ENCODE assay signal across 17 cellular contexts in the genomic region with DNA sequence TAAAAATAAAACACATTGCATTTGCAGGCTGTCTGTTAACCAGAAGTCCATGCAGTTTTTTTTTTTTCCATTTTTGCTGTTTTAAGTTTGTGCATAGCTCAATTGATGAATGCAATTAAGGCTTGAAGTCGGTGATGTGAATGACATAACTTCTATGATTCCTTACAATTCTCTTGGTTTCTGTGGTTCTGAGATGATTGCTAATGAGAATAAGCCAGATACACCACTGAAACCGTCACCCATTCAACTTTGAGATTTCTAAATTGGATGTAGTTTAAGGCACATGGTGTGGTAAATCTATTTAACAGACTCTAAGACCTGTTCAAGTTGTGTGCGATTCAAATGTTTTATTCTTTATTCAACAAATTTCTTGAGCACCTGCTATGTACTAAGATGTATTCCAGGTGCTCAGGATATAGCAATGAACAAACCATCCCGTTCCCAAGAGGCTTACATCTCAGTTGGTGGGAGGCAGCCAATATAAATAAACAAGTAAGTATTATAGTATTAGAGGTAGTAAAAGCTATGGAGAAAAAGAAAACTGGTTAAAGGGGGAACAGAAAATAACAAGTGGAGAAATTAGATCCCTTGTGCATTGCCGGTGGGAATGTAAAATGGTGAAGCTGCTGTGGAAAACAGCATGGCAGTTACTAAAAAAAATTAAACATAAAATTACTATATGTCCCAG.
"Had no signal": no experiment of that assay in that cellular context is flagged by ENCODE, and none has a peak within 500 bp of the region (broad histone marks: within the 10 kb centered on the region; RNA-seq: fewer than 3 reads in every experiment).

No MANE protein-coding gene starts in this region.

- H3K9me3 ChIP-seq: ascending aorta, breast epithelium, mucosa of descending colon, tibial artery had no signal

- H3K27ac ChIP-seq: ascending aorta, breast epithelium had no signal

- H3K9me3 Mint-ChIP-seq: immature natural killer cell; natural killer cell; T-helper 2 cell treated with Interferon-gamma antibody and Interleukin-4, amounts not matched to agents 5 μg/mL and 100 μg/mL, for 36 hours had no signal

- H3K36me3 ChIP-seq: breast epithelium had no signal

- ATAC-seq: mucosa of descending colon, natural killer cell had no signal

- H3K27ac Mint-ChIP-seq: T-helper 2 cell treated with Interferon-gamma antibody and Interleukin-4, amounts not matched to agents 5 μg/mL and 100 μg/mL, for 36 hours had no signal

- DNase-seq: activated effector memory CD4-positive, alpha-beta T cell treated with anti-CD3 and anti-CD28 coated beads, Interleukin-2, amount 50 U/mL, for 16 hours; activated T-cell treated with anti-CD3 and anti-CD28 coated beads, Interleukin-2, amount 50 U/mL, for 1 hour; dermis blood vessel endothelial cell; head of caudate nucleus; immature natural killer cell; mucosa of descending colon; natural killer cell; nucleus accumbens; posterior cingulate gyrus; retina; stimulated activated CD4-positive, alpha-beta T cell treated with anti-CD3 and anti-CD28 coated beads, Interleukin-12 subunit alpha, Interleukin-12 subunit beta, amount 100 ng/mL, for 4 hours; stimulated activated CD4-positive, alpha-beta T cell treated with anti-CD3 and anti-CD28 coated beads, Interleukin-2, amount 100 ng/mL, for 24 hours; tibial artery had no signal

- H3K4me3 ChIP-seq: breast epithelium, lung, mucosa of descending colon had no signal

- H3K27me3 ChIP-seq: ascending aorta, breast epithelium, tibial artery had no signal

- H3K4me1 ChIP-seq: breast epithelium had no signal
